32 cellular contexts compared by ENCODE assay signal in genomic region chr20:15613530-15613929, GRCh38.
DNase-seq lines count a peak whose midpoint lies in the region; ATAC-seq and TF ChIP-seq lines count a peak whose summit lies in the region.
"Had no signal": no experiment of that assay in that cellular context is flagged by ENCODE, and none has a peak within 500 bp of the region (broad histone marks: within the 10 kb centered on the region; RNA-seq: fewer than 3 reads in every experiment).

No MANE protein-coding gene starts in this region.

- H3K4me3 ChIP-seq in brain microvascular endothelial cell (ENCODE audit: low read depth, low read length) (no peak overlapping the region), smooth muscle cell (no peak overlapping the region), mammary epithelial cell (replicated peaks in 1 of 3; ENCODE audit: insufficient read depth in 1 of 3, low read depth in 2 of 3, low read length in 3 of 3) (no peak overlapping the region)
- H3K4me3 ChIP-seq: colonic mucosa, gastroesophageal sphincter, HAP-1, lower lobe of right lung, mucosa of descending colon, Peyer's patch, tibial nerve had no signal

- H2AFZ ChIP-seq in smooth muscle cell (ENCODE audit: low read depth) (no peak overlapping the region), mammary epithelial cell (ENCODE audit: low read depth, low read length) (no peak overlapping the region)

- H3K4me2 ChIP-seq in smooth muscle cell (peak overlapping the region; percentile 30), mammary epithelial cell (ENCODE audit: insufficient read depth, low read depth, low read length) (no peak overlapping the region)

- H3K9ac ChIP-seq in smooth muscle cell (ENCODE audit: low read depth) (no peak overlapping the region), mammary epithelial cell (ENCODE audit: insufficient read depth, low read length) (no peak overlapping the region)

- CTCF ChIA-PET in mammary epithelial cell (lab: Charles Lee; ENCODE audit: low non-redundant PET): no interaction called here

- ATAC-seq in left lobe of liver: peak; percentile 80
- no peak for ATAC-seq in HG03108 (IDR thresholded peaks at IDR 0.05; ENCODE audit: unreplicated experiment)
- no peak for ATAC-seq in GM19395 (IDR thresholded peaks at IDR 0.05; ENCODE audit: unreplicated experiment)
- ATAC-seq: activated CD8-positive, alpha-beta T cell treated with anti-CD3 and anti-CD28 coated beads, Interleukin-2, amount 10 ng/mL, durations not matched to agents 7 days and 5 days; gastroesophageal sphincter; mucosa of descending colon had no signal

- no peaks in the 10 kb centered on the region for H3K9me3 ChIP-seq in smooth muscle cell (replicated peaks; ENCODE audit: low read depth)
- no peaks in the 10 kb centered on the region for H3K9me3 ChIP-seq in mammary epithelial cell (replicated peaks; ENCODE audit: insufficient read depth, low read length)
- H3K9me3 ChIP-seq: colonic mucosa, gastroesophageal sphincter, HAP-1, lower lobe of right lung, mucosa of descending colon, Peyer's patch, tibial nerve had no signal

- H3K27me3 ChIP-seq in brain microvascular endothelial cell (replicated peaks) (no peaks in the 10 kb centered on the region), smooth muscle cell (ENCODE audit: low read depth) (no peaks in the 10 kb centered on the region), mammary epithelial cell (ENCODE audit: insufficient read depth, low read length) (no peaks in the 10 kb centered on the region)
- H3K27me3 ChIP-seq: colonic mucosa, gastroesophageal sphincter, Peyer's patch, tibial nerve had no signal

- H3K79me2 ChIP-seq in smooth muscle cell (ENCODE audit: low read depth) (no peaks in the 10 kb centered on the region), mammary epithelial cell (ENCODE audit: insufficient read depth, low read length) (no peaks in the 10 kb centered on the region)

- H3K27ac ChIP-seq in brain microvascular endothelial cell: no peak overlapping the region
- no peak overlapping the region for H3K27ac ChIP-seq in smooth muscle cell (ENCODE audit: low read depth)
- H3K27ac ChIP-seq in mammary epithelial cell (ENCODE audit: insufficient read depth, low read depth, low read length): no peak overlapping the region
- H3K27ac ChIP-seq: C4-2B, colonic mucosa, gastroesophageal sphincter, lower lobe of right lung, Peyer's patch, WERI-Rb-1 had no signal

- in situ Hi-C loops in brain microvascular endothelial cell (cut with HindIII; ENCODE audit: low pct_ligation_motif_present, low sequenced_read_pairs) (no loop called here), mammary epithelial cell (cut with MboI; ENCODE audit: low sequenced_read_pairs in 2 of 2) (no loop called here)

- intact Hi-C loops in mammary epithelial cell (cut with micrococcal nuclease): no loop called here

- WGBS in smooth muscle cell (ENCODE audit: low lambda C conversion rate): 20% methylated on average over 4 of the region's 4 CpGs
- 3% methylated on average over 4 of the region's 4 CpGs for WGBS in mammary epithelial cell (ENCODE audit: low coverage, missing lambda C conversion rate)

- H3K4me1 ChIP-seq in smooth muscle cell (ENCODE audit: low read depth) (peaks cover 3% of the 10 kb centered on the region), mammary epithelial cell (ENCODE audit: insufficient read depth, low read length) (no peaks in the 10 kb centered on the region)
- H3K4me1 ChIP-seq: colonic mucosa, gastroesophageal sphincter, HAP-1, Peyer's patch had no signal

- no TSS peak for BruUV-seq in mammary epithelial cell (replicated peaks; lab: Mats Ljungman, UMichigan)

- DNase-seq in NCI-H226 (peak; percentile 57), brain microvascular endothelial cell (peak; percentile 77), left lobe of liver (ENCODE audit: low spot score) (peak; percentile 65), smooth muscle cell (lab: John Stamatoyannopoulos, UW; ENCODE audit: unreplicated experiment) (no peak), mammary epithelial cell (no peak)
- DNase-seq: activated CD4-positive, alpha-beta T cell treated with anti-CD3 and anti-CD28 coated beads for 4 hours; activated CD8-positive, alpha-beta T cell treated with anti-CD3 and anti-CD28 coated beads, Interleukin-2, amount 10 ng/mL, durations not matched to agents 7 days and 5 days; activated naive CD4-positive, alpha-beta T cell treated with anti-CD3 and anti-CD28 coated beads, Interleukin-2, amount 10 ng/mL, durations not matched to agents 7 days and 5 days; amygdala; colonic mucosa; DMS79; effector CD8-positive, alpha-beta T cell; immature natural killer cell; Kasumi-1; lower lobe of right lung; mucosa of descending colon; NCI-H1436 treated with DMSO at 0.1 percent for 48 hours; NCI-H2107; NCI-H748 treated with DMSO at 0.1 percent for 48 hours; Peyer's patch; SIG-M5; stimulated activated CD4-positive, alpha-beta T cell treated with anti-CD3 and anti-CD28 coated beads, Interleukin-12 subunit alpha, Interleukin-12 subunit beta, amount 100 ng/mL, for 4 hours; stimulated activated CD4-positive, alpha-beta T cell treated with anti-CD3 and anti-CD28 coated beads, Interleukin-2, amount 100 ng/mL, for 48 hours; SW 1271; T1000; WERI-Rb-1 had no signal

- peaks cover 5% of the 10 kb centered on the region for H3F3A ChIP-seq in smooth muscle cell (ENCODE audit: low read depth)

- dilution Hi-C loops in mammary epithelial cell (cut with HindIII; ENCODE audit: low sequenced_read_pairs): no loop called here

- H4K20me1 ChIP-seq in smooth muscle cell (ENCODE audit: low read depth) (no peaks in the 10 kb centered on the region), mammary epithelial cell (ENCODE audit: insufficient read depth, low read length) (no peaks in the 10 kb centered on the region)

- TF ChIP-seq CTCF in brain microvascular endothelial cell (IDR thresholded peaks at IDR 0.05; ENCODE audit: low read depth, low read length, missing control alignments) (no peak), smooth muscle cell (IDR thresholded peaks at IDR 0.05; ENCODE audit: borderline replicate concordance, insufficient read depth, poor library complexity, severe bottlenecking) (no peak), mammary epithelial cell (conservative IDR thresholded peaks at IDR 0.05 in 1 of 2, IDR thresholded peaks at IDR 0.05 in 1 of 2; ENCODE audit: extremely low read depth in 1 of 2, insufficient read depth in 1 of 2, low read depth in 1 of 2, low read length in 2 of 2) (no peak)

- H3K36me3 ChIP-seq in brain microvascular endothelial cell (replicated peaks) (no peaks in the 10 kb centered on the region), smooth muscle cell (ENCODE audit: low read depth) (no peaks in the 10 kb centered on the region), mammary epithelial cell (ENCODE audit: insufficient read depth, low read length) (no peaks in the 10 kb centered on the region)
- H3K36me3 ChIP-seq: colonic mucosa, gastroesophageal sphincter, HAP-1, lower lobe of right lung, Peyer's patch, tibial nerve, WERI-Rb-1 had no signal

Comparison
In these comparisons a context has a peak if more than half of its experiments do, and no peak if none do; other contexts are left out.
1. DNase-seq: peak in NCI-H226 (single experiment), brain microvascular endothelial cell (single experiment) and left lobe of liver (single experiment); none in smooth muscle cell (single experiment) and mammary epithelial cell (single experiment).